Comparison of ENCODE assay signal across 1 cellular context in the genomic region with DNA sequence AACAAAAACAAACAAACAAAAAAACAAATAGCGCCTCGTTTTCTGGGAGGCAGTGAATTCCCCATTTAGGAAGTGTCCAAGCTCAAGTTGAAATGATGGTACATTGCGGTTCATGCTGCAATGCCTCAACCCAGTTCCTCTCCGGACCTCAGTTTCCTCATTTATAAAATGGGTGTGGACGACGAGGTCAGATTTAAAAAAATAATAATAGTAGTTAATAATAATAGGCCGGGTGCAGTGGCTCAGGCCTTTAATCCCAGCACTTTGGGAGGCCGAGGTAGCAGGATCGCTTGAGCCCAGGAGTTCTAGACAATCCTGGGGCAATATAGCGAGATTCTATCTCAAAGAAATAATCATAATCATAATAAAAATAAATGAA.
TF ChIP-seq lines count a peak whose summit lies in the region.

No MANE protein-coding gene starts in this region.

TF ChIP-seq in IMR-90, 13 proteins besides CTCF, POLR2A, EP300 and RAD21:
- TF ChIP-seq CEBPB (IDR thresholded peaks at IDR 0.05; ENCODE audit: low read depth, low read length) (no peak), MXI1 (IDR thresholded peaks at IDR 0.05; ENCODE audit: borderline replicate concordance, low read depth, low read length) (no peak)
